In the genomic region with DNA sequence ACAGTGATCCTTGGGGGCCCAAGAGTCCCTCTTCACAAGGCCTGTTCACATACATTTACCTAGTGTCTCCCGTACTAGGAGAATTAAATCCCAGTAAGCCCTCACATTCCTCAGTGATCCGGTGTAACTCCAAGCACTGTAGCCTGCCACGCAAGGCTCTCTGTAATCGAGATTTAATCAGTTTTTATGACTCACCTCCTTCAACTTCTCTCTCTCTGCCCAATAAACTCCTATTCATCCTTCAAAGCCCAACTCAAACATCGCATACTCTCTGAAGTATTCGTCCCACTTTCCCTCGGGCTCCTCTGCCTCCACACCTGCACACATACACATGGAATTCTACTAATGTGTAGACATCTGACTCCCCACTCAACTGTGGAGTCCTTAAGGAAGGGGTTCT, we compare ENCODE assay signal across 14 cellular contexts.
DNase-seq lines count a peak whose midpoint lies in the region; ATAC-seq, FAIRE-seq and TF ChIP-seq lines count a peak whose summit lies in the region.
"Had no signal": no experiment of that assay in that cellular context is flagged by ENCODE, and none has a peak within 500 bp of the region (broad histone marks: within the 10 kb centered on the region; RNA-seq: fewer than 3 reads in every experiment).

No MANE protein-coding gene starts in this region.

- in situ Hi-C loops in Caki2 (cut with HindIII; ENCODE audit: low pct_unique_long_range_greater_than_20kb, low sequenced_read_pairs) (no loop called here), K562 (cut with MboI) (no loop called here)

- POLR2A ChIA-PET in K562 (lab: Yijun Ruan, JAX), result interaction anchor here (1.0 kb wide), 1 partner anchor 48 kb away, joined by 3 read pairs; no protein-coding TSS in a partner anchor

- 36% methylated on average over 7 of the region's 7 CpGs for WGBS in K562 (ENCODE audit: insufficient coverage, low coverage, missing lambda C conversion rate)
- 9% methylated on average over 7 of the region's 7 CpGs for WGBS in mesenchymal stem cell
- WGBS in testis, 2 donors, result 95% methylated on average over 7 of the region's 7 CpGs

- no peak overlapping the region for H2BK15ac ChIP-seq in mesenchymal stem cell (ENCODE audit: low read depth, poor library complexity, severe bottlenecking)

- no peak overlapping the region for H3K14ac ChIP-seq in mesenchymal stem cell (ENCODE audit: low read length in 2 of 2)

- H3K4me1 ChIP-seq in K562 (replicated peaks in 1 of 2; ENCODE audit: control insufficient read depth in 2 of 2, insufficient read depth in 2 of 2, low read length in 2 of 2) (peaks cover 7 to 15% of the 10 kb centered on the region in 2 experiments; a peak in 4 of 5 replicates), mesenchymal stem cell (ENCODE audit: control insufficient read depth, insufficient read depth, low read depth, low read length) (peaks cover 5% of the 10 kb centered on the region), testis (peaks cover 12% of the 10 kb centered on the region)

- H3K9me1 ChIP-seq in K562 (ENCODE audit: control insufficient read depth, insufficient read depth, low read length), result peaks cover 3% of the 10 kb centered on the region

- BruUV-seq in K562 (replicated peaks; lab: Mats Ljungman, UMichigan), result no TSS peak

- no peak overlapping the region for H4K91ac ChIP-seq in mesenchymal stem cell (ENCODE audit: low read length)

- no peak for TF ChIP-seq POLR2A in K562 (conservative IDR thresholded peaks at IDR 0.05)
- TF ChIP-seq POLR2A in testis (IDR thresholded peaks at IDR 0.05), result no peak

- ATAC-seq in K562, result 0 out of 3 replicates have a peak, but pooled peaks have one; percentile 5
- ATAC-seq in HG03469 (IDR thresholded peaks at IDR 0.05; ENCODE audit: unreplicated experiment), result no peak
- ATAC-seq: T-helper 17 cell had no signal

- H3K79me2 ChIP-seq in K562 (ENCODE audit: control insufficient read depth, insufficient read depth, low read length), result peaks cover 29% of the 10 kb centered on the region

- H3K79me1 ChIP-seq in mesenchymal stem cell (replicated peaks; ENCODE audit: low read length, poor library complexity, severe bottlenecking), result peaks cover 50% of the 10 kb centered on the region

- H2BK12ac ChIP-seq in mesenchymal stem cell (ENCODE audit: low read length in 2 of 2), result no peak overlapping the region

- H3K27me3 ChIP-seq in K562 (ENCODE audit: control insufficient read depth in 2 of 2, insufficient read depth in 2 of 2, low read length in 2 of 2) (no peaks in the 10 kb centered on the region), mesenchymal stem cell (ENCODE audit: control insufficient read depth in 1 of 2, insufficient read depth in 1 of 2, low read length in 2 of 2) (no peaks in the 10 kb centered on the region), testis (no peaks in the 10 kb centered on the region)

- H3K4ac ChIP-seq in mesenchymal stem cell (ENCODE audit: low read depth in 1 of 2, low read length in 2 of 2), result no peak overlapping the region

- H3K4me3 ChIP-seq in K562, result no peak overlapping the region
- no peak overlapping the region for H3K4me3 ChIP-seq in mesenchymal stem cell (ENCODE audit: insufficient read depth in 1 of 2, low read depth in 1 of 2, low read length in 2 of 2)
- no peak overlapping the region for H3K4me3 ChIP-seq in testis

- no peaks in the 10 kb centered on the region for H3K9me3 ChIP-seq in K562 (replicated peaks; ENCODE audit: control insufficient read depth, insufficient read depth, low read depth, low read length)
- no peaks in the 10 kb centered on the region for H3K9me3 ChIP-seq in mesenchymal stem cell (ENCODE audit: control insufficient read depth, low read length)
- no peaks in the 10 kb centered on the region for H3K9me3 ChIP-seq in testis

- H4K20me1 ChIP-seq in K562 (replicated peaks; ENCODE audit: control insufficient read depth, insufficient read depth, low read length), result peaks cover 39% of the 10 kb centered on the region; the same call in 1 of the 2 replicates

- peak; percentile 38 for DNase-seq in Caki2 (ENCODE audit: low read depth)
- DNase-seq in HTR-8/SVneo (ENCODE audit: insufficient read length, low spot score), result peak; percentile 63
- DNase-seq in K562 (ENCODE audit: extremely low read depth in 1 of 4, low spot score in 3 of 4), result peak in 1 of 4 experiments; percentile 31
- DNase-seq in mesenchymal stem cell, result peak; percentile 87
- DNase-seq in DMS79 treated with DMSO at 0.1 percent for 48 hours (lab: John Stamatoyannopoulos, UW), result no peak
- DNase-seq in CD1c-positive myeloid dendritic cell (ENCODE audit: extremely low spot score), result no peak
- DNase-seq in testis, result no peak
- DNase-seq: activated CD4-positive, CD25-positive, alpha-beta regulatory T cell; activated naive CD4-positive, alpha-beta T cell; effector CD4-positive, alpha-beta T cell; NCI-H774; stimulated activated CD4-positive, alpha-beta T cell treated with anti-CD3 and anti-CD28 coated beads, Interleukin-15, amount 100 ng/mL, for 24 hours; T-helper 17 cell had no signal

- H3K4me2 ChIP-seq in K562 (ENCODE audit: insufficient read depth, low read length), result no peak overlapping the region
- no peak overlapping the region for H3K4me2 ChIP-seq in mesenchymal stem cell (ENCODE audit: low read length, poor library complexity, severe bottlenecking)

- H2BK120ac ChIP-seq in mesenchymal stem cell (ENCODE audit: low read depth, low read length), result no peak overlapping the region

- H2BK5ac ChIP-seq in mesenchymal stem cell (ENCODE audit: low read depth, low read length, poor library complexity, severe bottlenecking), result no peak overlapping the region

- peak; percentile 31 for FAIRE-seq in HTR-8/SVneo (lab: Jason Lieb, UNC)
- FAIRE-seq in K562 (lab: Jason Lieb, UNC), result peak; percentile 23

- TF ChIP-seq CTCF in K562 (IDR thresholded peaks at IDR 0.05 in 2 of 3, conservative IDR thresholded peaks at IDR 0.05 in 1 of 3; ENCODE audit: insufficient read depth in 2 of 3, low read depth in 1 of 3, low read length in 3 of 3) (no peak), testis (IDR thresholded peaks at IDR 0.05) (no peak)

- H3K27ac ChIP-seq in K562 (ENCODE audit: extremely low read depth, low read depth, low read length), result no peak overlapping the region
- no peak overlapping the region for H3K27ac ChIP-seq in mesenchymal stem cell (ENCODE audit: low read length, poor library complexity, severe bottlenecking)
- H3K27ac ChIP-seq in testis, result no peak overlapping the region

- H4K8ac ChIP-seq in mesenchymal stem cell (ENCODE audit: low read length), result no peak overlapping the region

- peak overlapping the region in 1 of 2 experiments; percentile 19 for H3K18ac ChIP-seq in mesenchymal stem cell (ENCODE audit: low read depth in 1 of 2, low read length in 2 of 2)

- TF ChIP-seq RAD21 in K562 (CRISPR knock-in tag; conservative IDR thresholded peaks at IDR 0.05 in 1 of 2, IDR thresholded peaks at IDR 0.05 in 1 of 2), result no peak

- no peak overlapping the region for H3K23ac ChIP-seq in mesenchymal stem cell (ENCODE audit: low read length in 2 of 2)

- peaks cover 4% of the 10 kb centered on the region; the same call in 1 of the 3 replicates for H3K36me3 ChIP-seq in K562 (ENCODE audit: control insufficient read depth, insufficient read depth, low read length)
- peaks cover 0 to 12% of the 10 kb centered on the region in 2 experiments for H3K36me3 ChIP-seq in mesenchymal stem cell (ENCODE audit: control insufficient read depth in 1 of 2, insufficient read depth in 2 of 2, low read depth in 1 of 2, low read length in 2 of 2)
- H3K36me3 ChIP-seq in testis (ENCODE audit: low read depth, missing control alignments), result no peaks in the 10 kb centered on the region

- H3K9ac ChIP-seq in K562 (ENCODE audit: insufficient read depth in 1 of 2, low read depth in 2 of 2, low read length in 2 of 2), result no peak overlapping the region
- no peak overlapping the region for H3K9ac ChIP-seq in mesenchymal stem cell (ENCODE audit: low read length)

- CTCF ChIA-PET in K562 (lab: Yijun Ruan, JAX; ENCODE audit: low intra/inter-chr PET ratio), result interaction anchor here (0.6 to 2.5 kb wide), 2 partner anchors 182 to 185 kb away, joined by 3 to 15 read pairs; no protein-coding TSS in a partner anchor

- intact Hi-C loops in K562 (cut with micrococcal nuclease) (no loop called here), testis (cut with DNase I; ENCODE audit: low total_unique reads) (no loop called here)

- H2AFZ ChIP-seq in K562 (ENCODE audit: low read depth, low read length) (no peak overlapping the region), mesenchymal stem cell (ENCODE audit: low read depth, low read length) (no peak overlapping the region)

- H2AK5ac ChIP-seq in mesenchymal stem cell (ENCODE audit: low read length, severe bottlenecking), result no peak overlapping the region

- TF ChIP-seq EP300 in K562 (IDR thresholded peaks at IDR 0.05; ENCODE audit: low read length), result no peak

TF ChIP-seq in K562, 482 proteins besides CTCF, POLR2A, EP300 and RAD21 (continues in another document):
- TF ChIP-seq KDM1A (IDR thresholded peaks at IDR 0.05), result peak in 1 of 2 experiments; percentile 48; a peak in 1 of 4 replicates
- TF ChIP-seq, protein P1, sequence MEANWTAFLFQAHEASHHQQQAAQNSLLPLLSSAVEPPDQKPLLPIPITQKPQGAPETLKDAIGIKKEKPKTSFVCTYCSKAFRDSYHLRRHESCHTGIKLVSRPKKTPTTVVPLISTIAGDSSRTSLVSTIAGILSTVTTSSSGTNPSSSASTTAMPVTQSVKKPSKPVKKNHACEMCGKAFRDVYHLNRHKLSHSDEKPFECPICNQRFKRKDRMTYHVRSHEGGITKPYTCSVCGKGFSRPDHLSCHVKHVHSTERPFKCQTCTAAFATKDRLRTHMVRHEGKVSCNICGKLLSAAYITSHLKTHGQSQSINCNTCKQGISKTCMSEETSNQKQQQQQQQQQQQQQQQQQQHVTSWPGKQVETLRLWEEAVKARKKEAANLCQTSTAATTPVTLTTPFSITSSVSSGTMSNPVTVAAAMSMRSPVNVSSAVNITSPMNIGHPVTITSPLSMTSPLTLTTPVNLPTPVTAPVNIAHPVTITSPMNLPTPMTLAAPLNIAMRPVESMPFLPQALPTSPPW (CRISPR knock-in tag; IDR thresholded peaks at IDR 0.05), result peak; percentile 6; the same call in 1 of the 2 replicates
- TF ChIP-seq MTA1 (IDR thresholded peaks at IDR 0.05; ENCODE audit: borderline replicate concordance), result no peak
- TF ChIP-seq KLF13 (tag; IDR thresholded peaks at IDR 0.05; ENCODE audit: borderline replicate concordance, low read depth), result no peak
- TF ChIP-seq ZFP1 (CRISPR knock-in tag; IDR thresholded peaks at IDR 0.05), result no peak
- TF ChIP-seq SMARCA4 (IDR thresholded peaks at IDR 0.05), result peak; percentile 63; the same call in 1 of the 2 replicates
- peak; percentile 52; the same call in 1 of the 2 replicates for TF ChIP-seq JUN (IDR thresholded peaks at IDR 0.05; ENCODE audit: borderline replicate concordance, low read depth, low read length)
- no peak for TF ChIP-seq JUN (CRISPR knock-in tag; IDR thresholded peaks at IDR 0.05; ENCODE audit: borderline replicate concordance)
- TF ChIP-seq JUND (IDR thresholded peaks at IDR 0.05; ENCODE audit: borderline replicate concordance, low read depth, low read length), result peak; percentile 89
- peak; percentile 88 for TF ChIP-seq JUND (tag; IDR thresholded peaks at IDR 0.05; ENCODE audit: borderline replicate concordance, low read depth, low read length)
- TF ChIP-seq DPF2 (IDR thresholded peaks at IDR 0.05), result peak; percentile 64; the same call in 1 of the 2 replicates
- TF ChIP-seq ZKSCAN8 (CRISPR knock-in tag; IDR thresholded peaks at IDR 0.05), result no peak
- TF ChIP-seq FOSL1 (tag; conservative IDR thresholded peaks at IDR 0.05), result peak; percentile 94

Comparison
In these comparisons a context has a peak if more than half of its experiments do, and no peak if none do; other contexts are left out.
1. DNase-seq: peak in Caki2 (single experiment), HTR-8/SVneo (single experiment) and mesenchymal stem cell (single experiment); none in DMS79 treated with DMSO at 0.1 percent for 48 hours (single experiment), CD1c-positive myeloid dendritic cell (single experiment) and testis (single experiment).